Comparison of ENCODE assay signal across 28 cellular contexts in genomic region chr6:45301348-45302142, GRCh38.
"Had no signal": no experiment of that assay in that cellular context is flagged by ENCODE, and none has a peak within 500 bp of the region (broad histone marks: within the 10 kb centered on the region; RNA-seq: fewer than 3 reads in every experiment).

No MANE protein-coding gene starts in this region.

- H3K27ac ChIP-seq: brain microvascular endothelial cell, cardiac muscle cell had no signal

- H3K36me3 ChIP-seq: brain microvascular endothelial cell, cardiac muscle cell had no signal

- DNase-seq: activated CD4-positive, alpha-beta memory T cell treated with anti-CD3 and anti-CD28 coated beads for 36 hours; activated CD4-positive, alpha-beta T cell treated with anti-CD3 and anti-CD28 coated beads for 48 hours; activated CD4-positive, CD25-positive, alpha-beta regulatory T cell treated with anti-CD3 and anti-CD28 coated beads, Interleukin-2, amount 50 U/mL, for 72 hours; activated CD8-positive, alpha-beta memory T cell treated with anti-CD3 and anti-CD28 coated beads for 24 hours; activated gamma-delta T cell treated with Interleukin-2 at 50 U/mL for 16 hours; activated naive CD4-positive, alpha-beta T cell treated with anti-CD3 and anti-CD28 coated beads, Interleukin-2, amount 10 ng/mL, durations not matched to agents 7 days and 5 days; activated naive CD8-positive, alpha-beta T cell treated with anti-CD3 and anti-CD28 coated beads for 36 hours; activated T-cell treated with anti-CD3 and anti-CD28 coated beads for 4 hours; activated T-cell treated with anti-CD3 and anti-CD28 coated beads, Interleukin-2, amount 50 U/mL, for 72 hours; brain microvascular endothelial cell; Karpas-422; MM.1S; NCI-H1105; NCI-H1436 treated with DMSO at 0.1 percent for 48 hours; NCI-H187 treated with DMSO at 0.1 percent for 48 hours; NCI-H2081 treated with DMSO at 0.1 percent for 48 hours; NCI-H2171; NCI-H345; NCI-H510A treated with DMSO at 0.1 percent for 48 hours; NCI-H69; NK-92 treated with Interleukin-12 subunit alpha and Interleukin-12 subunit beta, amount 100 ng/mL, for 24 hours; PC-3; SHP77 treated with DMSO at 0.1 percent for 48 hours; T-helper 9 cell had no signal

- H3K27ac Mint-ChIP-seq: activated CD4-positive, alpha-beta memory T cell treated with anti-CD3 and anti-CD28 coated beads for 36 hours; activated naive CD4-positive, alpha-beta T cell treated with anti-CD3 and anti-CD28 coated beads, Interleukin-2, amount 10 ng/mL, durations not matched to agents 7 days and 5 days; activated naive CD8-positive, alpha-beta T cell treated with anti-CD3 and anti-CD28 coated beads for 36 hours; activated T-cell treated with anti-CD3 and anti-CD28 coated beads, Interleukin-2, amount 50 U/mL, for 72 hours; activated T-helper 2 cell treated with anti-CD3 and anti-CD28 coated beads, Interferon-gamma antibody, Interleukin-2, Interleukin-4, amounts not matched to agents 10 μg/mL and 5 μg/mL and 100 μg/mL, durations not matched to agents 14 hours and 24 hours and 36 hours; T-helper 1 cell treated with Interleukin-12 subunit alpha and Interleukin-12 subunit beta and Interleukin-4 antibody, amounts not matched to agents 30 μg/mL and 1 μg/mL, for 36 hours; WTC11 had no signal

- H3K4me3 Mint-ChIP-seq: activated CD4-positive, alpha-beta memory T cell treated with anti-CD3 and anti-CD28 coated beads for 36 hours; activated naive CD4-positive, alpha-beta T cell treated with anti-CD3 and anti-CD28 coated beads, Interleukin-2, amount 10 ng/mL, durations not matched to agents 7 days and 5 days; activated naive CD8-positive, alpha-beta T cell treated with anti-CD3 and anti-CD28 coated beads for 36 hours; activated T-cell treated with anti-CD3 and anti-CD28 coated beads, Interleukin-2, amount 50 U/mL, for 72 hours; T-helper 1 cell treated with Interleukin-12 subunit alpha and Interleukin-12 subunit beta and Interleukin-4 antibody, amounts not matched to agents 30 μg/mL and 1 μg/mL, for 36 hours; WTC11 had no signal

- H3K27me3 Mint-ChIP-seq: activated CD4-positive, alpha-beta memory T cell treated with anti-CD3 and anti-CD28 coated beads for 36 hours; activated naive CD4-positive, alpha-beta T cell treated with anti-CD3 and anti-CD28 coated beads, Interleukin-2, amount 10 ng/mL, durations not matched to agents 7 days and 5 days; activated naive CD8-positive, alpha-beta T cell treated with anti-CD3 and anti-CD28 coated beads for 36 hours had no signal

- ATAC-seq: activated T-cell treated with anti-CD3 and anti-CD28 coated beads, Interleukin-2, amount 50 U/mL, for 72 hours; PC-3; WTC11 had no signal

- H3K4me1 Mint-ChIP-seq: WTC11 had no signal

- H3K27me3 ChIP-seq: brain microvascular endothelial cell, cardiac muscle cell had no signal

- H3K4me3 ChIP-seq: cardiac muscle cell had no signal
